Comparison of ENCODE assay signal across 8 cellular contexts in genomic region chr6:33417903-33418689, GRCh38. TPM values are rescaled to one million over a fixed set of nuclear protein-coding genes. Genes with fewer than 3 reads are reported as not detected.
DNase-seq lines count a peak whose midpoint lies in the region; ATAC-seq and TF ChIP-seq lines count a peak whose summit lies in the region.

CUTA (minus strand) TSS chr6:33418107; CDS start chr6:33418000, 107 bp downstream.

- no peaks in the 10 kb centered on the region for H3K9me2 ChIP-seq in OCI-LY1 (ENCODE audit: low read depth, low read length)

- H3K4me1 Mint-ChIP-seq in endothelial cell (ENCODE audit: unreplicated experiment): peaks cover 56% of the 10 kb centered on the region

- H3K9me3 Mint-ChIP-seq in endothelial cell (ENCODE audit: unreplicated experiment): no peaks in the 10 kb centered on the region

- no peaks in the 10 kb centered on the region for H3F3A ChIP-seq in OCI-LY1 (ENCODE audit: insufficient read depth, low read length)

- H3K9ac ChIP-seq in HUES64 (ENCODE audit: low read depth, low read length) (peak within 1 kb of the TSS; percentile 85), OCI-LY1 (ENCODE audit: low read length) (peak within 1 kb of the TSS; percentile 83)

- peak within 1 kb of the TSS; percentile 85 for H3K4me2 ChIP-seq in OCI-LY1 (ENCODE audit: low read length)

- no peaks in the 10 kb centered on the region for H3K9me3 ChIP-seq in HUES64 (ENCODE audit: insufficient read depth, low read depth, low read length)
- no peaks in the 10 kb centered on the region for H3K9me3 ChIP-seq in OCI-LY1 (ENCODE audit: low read length)

- H3K36me3 Mint-ChIP-seq in endothelial cell (ENCODE audit: low read depth, unreplicated experiment): peaks cover 35% of the 10 kb centered on the region

- peaks cover 38% of the 10 kb centered on the region for H3K36me3 ChIP-seq in HUES64 (ENCODE audit: insufficient read depth, low read length)
- peaks cover 8% of the 10 kb centered on the region; the same call in 1 of the 2 replicates for H3K36me3 ChIP-seq in OCI-LY1 (ENCODE audit: insufficient read depth, low read length)

- H3K27ac Mint-ChIP-seq in endothelial cell (ENCODE audit: unreplicated experiment): peak within 1 kb of the TSS; percentile 97

- no peaks in the 10 kb centered on the region for H3K27me3 ChIP-seq in HUES64 (ENCODE audit: insufficient read depth, low read length)
- no peaks in the 10 kb centered on the region for H3K27me3 ChIP-seq in OCI-LY1 (ENCODE audit: insufficient read depth, low read length)

- H3K27ac ChIP-seq in HUES64 (ENCODE audit: low read depth, low read length): peak within 1 kb of the TSS; percentile 82
- H3K27ac ChIP-seq in OCI-LY1 (ENCODE audit: low read depth, low read length, poor library complexity, severe bottlenecking): peak within 1 kb of the TSS; percentile 71

- H3K4me3 Mint-ChIP-seq in endothelial cell (ENCODE audit: unreplicated experiment): peak within 1 kb of the TSS; percentile 96

- peaks cover 18% of the 10 kb centered on the region for H3K27me3 Mint-ChIP-seq in endothelial cell (ENCODE audit: unreplicated experiment)

- under 1% methylated on average over 49 of the region's 51 CpGs for WGBS in HUES64

- 0 out of 2 replicates have a peak, but pooled peaks cover 5% of the 10 kb centered on the region for H3K79me2 ChIP-seq in OCI-LY1 (ENCODE audit: insufficient read depth, low read length)

- peak; percentile 94 for DNase-seq in D341Med (ENCODE audit: low spot score)
- DNase-seq in activated CD8-positive, alpha-beta memory T cell treated with anti-CD3 and anti-CD28 coated beads, Interleukin-2, amount 50 U/mL, for 48 hours: peak; percentile 98
- DNase-seq in endothelial cell (ENCODE audit: low spot score): peak; percentile 96
- DNase-seq in midbrain (lab: John Stamatoyannopoulos, UW): peak; percentile 100
- DNase-seq in stimulated activated CD8-positive, alpha-beta memory T cell treated with anti-CD3 and anti-CD28 coated beads, Interleukin-2, amount 100 ng/mL, for 48 hours (ENCODE audit: low read depth in 2 of 2): peak; percentile 96 to 97

- H3K4me3 ChIP-seq in HUES64 (ENCODE audit: low read length) (peak within 1 kb of the TSS; percentile 90), OCI-LY1 (ENCODE audit: low read depth, low read length, poor library complexity, severe bottlenecking) (peak within 1 kb of the TSS; percentile 75)

- H4K20me1 ChIP-seq in OCI-LY1 (ENCODE audit: insufficient read depth, low read length): no peaks in the 10 kb centered on the region

- ATAC-seq in GM21423 (IDR thresholded peaks at IDR 0.05; ENCODE audit: unreplicated experiment): peak; percentile 81

- peaks cover 28% of the 10 kb centered on the region for H3K4me1 ChIP-seq in HUES64 (ENCODE audit: insufficient read depth, low read length)
- H3K4me1 ChIP-seq in OCI-LY1 (ENCODE audit: insufficient read depth, low read length, severe bottlenecking): peaks cover 50% of the 10 kb centered on the region

- peak; percentile 66; the same call in 1 of the 2 replicates for TF ChIP-seq CTCF in OCI-LY1 (IDR thresholded peaks at IDR 0.05; ENCODE audit: low read length)
- TF ChIP-seq CTCF in endothelial cell (IDR thresholded peaks at IDR 0.05; ENCODE audit: unreplicated experiment): peak; percentile 57

- no peak within 1 kb of the TSS for H2AFZ ChIP-seq in OCI-LY1 (ENCODE audit: low read length)

RNA-seq across cellular contexts. Expression of gene CUTA, which starts in this region (rescaled TPM):
- polyA plus RNA-seq in HUES64 (2013, experiment 1 of 2): 210 TPM
- polyA plus RNA-seq in HUES64 (2013, experiment 2 of 2): 234 TPM
- total RNA-seq in endothelial cell (ENCODE audit: unreplicated experiment): 163 TPM

Comparison
In these comparisons a context has a peak if more than half of its experiments do, and no peak if none do; other contexts are left out.
1. Peak in every context shown above with its lines: DNase-seq, ATAC-seq, H3K4me3 ChIP-seq and H3K27ac ChIP-seq.